10 cellular contexts compared by ENCODE assay signal in genomic region chr12:22409071-22409951, GRCh38.
A peak's percentile ranks its signal among the peaks of the same experiment; 100 is the strongest.
DNase-seq lines count a peak whose midpoint lies in the region; ATAC-seq and TF ChIP-seq lines count a peak whose summit lies in the region.
"Had no signal": no experiment of that assay in that cellular context is flagged by ENCODE, and none has a peak within 500 bp of the region (broad histone marks: within the 10 kb centered on the region; RNA-seq: fewer than 3 reads in every experiment).

No MANE protein-coding gene starts in this region.

- CTCF ChIA-PET in activated CD4-positive, alpha-beta memory T cell treated with anti-CD3 and anti-CD28 coated beads for 36 hours (lab: Charles Lee): interaction anchor here (1.2 to 3.1 kb wide), 7 partner anchors 30 to 307 kb away, joined by 3 to 18 read pairs (median 4); partner anchors contain the start of gene ST8SIA1

- peak overlapping the region; percentile 69 for H3K4me3 Mint-ChIP-seq in activated CD4-positive, alpha-beta memory T cell treated with anti-CD3 and anti-CD28 coated beads for 36 hours

- H3K4me1 ChIP-seq in lower lobe of right lung: peaks cover 22% of the 10 kb centered on the region

- ATAC-seq in HG02943 (IDR thresholded peaks at IDR 0.05; ENCODE audit: low read depth, unreplicated experiment) (peak; percentile 94), lower lobe of right lung (peak; percentile 69 to 77)
- ATAC-seq: Panc1 had no signal

- H3K36me3 ChIP-seq in lower lobe of right lung: no peaks in the 10 kb centered on the region
- H3K36me3 ChIP-seq: heart right ventricle had no signal

- peak overlapping the region; percentile 5 for H3K27ac ChIP-seq in lower lobe of right lung

- peak overlapping the region; percentile 88 for H3K27ac Mint-ChIP-seq in activated CD4-positive, alpha-beta memory T cell treated with anti-CD3 and anti-CD28 coated beads for 36 hours

- intact Hi-C loops in activated CD4-positive, alpha-beta memory T cell treated with anti-CD3 and anti-CD28 coated beads for 36 hours (cut with micrococcal nuclease): loop anchor here (1.0 to 5.0 kb wide), 4 partner anchors 13 to 218 kb away; partner anchors contain the start of gene ETNK1
- intact Hi-C loops in lower lobe of right lung (cut with DNase I): no loop called here

- TF ChIP-seq CTCF in lower lobe of right lung (IDR thresholded peaks at IDR 0.05) (no peak), foreskin fibroblast (IDR thresholded peaks at IDR 0.05; ENCODE audit: low read depth, low read length) (no peak)

- DNase-seq in NOMO-1 treated with DMSO at 0.1 percent for 48 hours (lab: John Stamatoyannopoulos, UW; ENCODE audit: unreplicated experiment) (peak; percentile 2), NOMO-1 treated with dmso at 0.1 percent for 144 hours (lab: John Stamatoyannopoulos, UW; ENCODE audit: unreplicated experiment) (no peak), lower lobe of right lung (no peak), cortex of kidney (lab: John Stamatoyannopoulos, UW) (no peak), SKM-1 treated with dmso at 0.1 percent for 144 hours (lab: John Stamatoyannopoulos, UW; ENCODE audit: unreplicated experiment) (no peak), foreskin fibroblast (no peak)
- peak; percentile 78 for DNase-seq in activated CD4-positive, alpha-beta memory T cell treated with anti-CD3 and anti-CD28 coated beads for 36 hours
- DNase-seq: heart right ventricle had no signal

- H3K9me3 Mint-ChIP-seq in activated CD4-positive, alpha-beta memory T cell treated with anti-CD3 and anti-CD28 coated beads for 36 hours: no peaks in the 10 kb centered on the region

- peak overlapping the region; percentile 7 for H3K4me3 ChIP-seq in lower lobe of right lung
- no peak overlapping the region for H3K4me3 ChIP-seq in foreskin fibroblast (ENCODE audit: low read depth in 1 of 2, low read length in 2 of 2)

- POLR2A ChIA-PET in activated CD4-positive, alpha-beta memory T cell treated with anti-CD3 and anti-CD28 coated beads for 36 hours (lab: Charles Lee): interaction anchor here (0.8 to 2.3 kb wide), 6 partner anchors 11 to 294 kb away, joined by 3 to 12 read pairs (median 6); no protein-coding TSS in a partner anchor

- no peaks in the 10 kb centered on the region for H3K27me3 Mint-ChIP-seq in activated CD4-positive, alpha-beta memory T cell treated with anti-CD3 and anti-CD28 coated beads for 36 hours

- peaks cover 48% of the 10 kb centered on the region for H3K4me1 Mint-ChIP-seq in activated CD4-positive, alpha-beta memory T cell treated with anti-CD3 and anti-CD28 coated beads for 36 hours (ENCODE audit: low read depth)

- H3K27me3 ChIP-seq in lower lobe of right lung (ENCODE audit: low read depth): no peaks in the 10 kb centered on the region
- H3K27me3 ChIP-seq: heart right ventricle had no signal

- peaks cover 1% of the 10 kb centered on the region for H3K36me3 Mint-ChIP-seq in activated CD4-positive, alpha-beta memory T cell treated with anti-CD3 and anti-CD28 coated beads for 36 hours

- no peaks in the 10 kb centered on the region for H3K9me3 ChIP-seq in lower lobe of right lung

Comparison
In these comparisons a context has a peak if more than half of its experiments do, and no peak if none do; other contexts are left out.
1. DNase-seq: peak in NOMO-1 treated with DMSO at 0.1 percent for 48 hours (single experiment) and activated CD4-positive, alpha-beta memory T cell treated with anti-CD3 and anti-CD28 coated beads for 36 hours (single experiment); none in NOMO-1 treated with dmso at 0.1 percent for 144 hours (single experiment), lower lobe of right lung (single experiment), cortex of kidney (single experiment), SKM-1 treated with dmso at 0.1 percent for 144 hours (single experiment) and foreskin fibroblast (0 of 2).